ENCODE assay signal across 1 cellular context in the genomic region with DNA sequence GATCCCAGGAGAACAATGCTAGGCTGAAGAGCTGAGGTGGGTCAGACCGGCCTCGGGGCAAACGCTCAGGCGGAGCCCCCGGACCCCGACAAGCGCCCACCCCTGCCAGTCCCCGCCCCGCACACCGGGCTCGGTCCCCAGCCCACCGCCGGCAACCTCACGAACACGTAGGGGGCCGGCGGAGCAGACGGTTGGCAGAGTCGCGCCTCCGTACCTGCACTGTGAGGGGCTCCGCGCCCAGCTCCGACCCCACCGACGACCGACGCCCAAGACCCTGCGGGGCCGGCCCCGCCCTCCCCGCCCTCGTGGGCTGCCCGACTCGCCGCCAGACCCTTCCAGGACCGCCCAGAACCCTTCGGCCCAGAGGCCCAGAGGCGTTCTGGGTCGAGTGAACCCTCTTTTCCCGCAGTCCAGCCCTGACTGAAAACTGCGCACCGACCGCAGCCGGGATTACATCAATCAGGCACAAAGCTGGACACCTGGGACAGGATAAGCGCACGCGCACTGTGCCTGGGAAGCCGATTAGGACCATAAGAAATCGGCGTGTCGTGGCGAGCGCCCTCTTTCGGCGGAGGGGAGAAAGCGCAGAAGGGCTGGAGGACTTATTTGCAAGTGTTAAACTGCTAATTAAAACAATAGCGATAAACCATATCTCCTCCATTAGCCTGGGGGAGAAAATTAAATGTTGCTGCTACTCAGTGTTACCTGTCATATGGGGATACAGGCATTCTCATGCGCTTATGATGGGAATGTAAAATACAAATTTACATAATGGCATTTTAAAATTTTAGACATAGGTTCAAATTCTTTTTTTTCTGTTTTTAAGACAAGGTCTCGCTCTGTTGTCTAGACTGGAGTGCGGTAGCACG.
TF ChIP-seq lines count a peak whose summit lies in the region.

No MANE protein-coding gene starts in this region.

TF ChIP-seq in K562, 482 proteins besides CTCF, POLR2A, EP300 and RAD21 (continued from another document and continues in another):
- TF ChIP-seq, protein P1, sequence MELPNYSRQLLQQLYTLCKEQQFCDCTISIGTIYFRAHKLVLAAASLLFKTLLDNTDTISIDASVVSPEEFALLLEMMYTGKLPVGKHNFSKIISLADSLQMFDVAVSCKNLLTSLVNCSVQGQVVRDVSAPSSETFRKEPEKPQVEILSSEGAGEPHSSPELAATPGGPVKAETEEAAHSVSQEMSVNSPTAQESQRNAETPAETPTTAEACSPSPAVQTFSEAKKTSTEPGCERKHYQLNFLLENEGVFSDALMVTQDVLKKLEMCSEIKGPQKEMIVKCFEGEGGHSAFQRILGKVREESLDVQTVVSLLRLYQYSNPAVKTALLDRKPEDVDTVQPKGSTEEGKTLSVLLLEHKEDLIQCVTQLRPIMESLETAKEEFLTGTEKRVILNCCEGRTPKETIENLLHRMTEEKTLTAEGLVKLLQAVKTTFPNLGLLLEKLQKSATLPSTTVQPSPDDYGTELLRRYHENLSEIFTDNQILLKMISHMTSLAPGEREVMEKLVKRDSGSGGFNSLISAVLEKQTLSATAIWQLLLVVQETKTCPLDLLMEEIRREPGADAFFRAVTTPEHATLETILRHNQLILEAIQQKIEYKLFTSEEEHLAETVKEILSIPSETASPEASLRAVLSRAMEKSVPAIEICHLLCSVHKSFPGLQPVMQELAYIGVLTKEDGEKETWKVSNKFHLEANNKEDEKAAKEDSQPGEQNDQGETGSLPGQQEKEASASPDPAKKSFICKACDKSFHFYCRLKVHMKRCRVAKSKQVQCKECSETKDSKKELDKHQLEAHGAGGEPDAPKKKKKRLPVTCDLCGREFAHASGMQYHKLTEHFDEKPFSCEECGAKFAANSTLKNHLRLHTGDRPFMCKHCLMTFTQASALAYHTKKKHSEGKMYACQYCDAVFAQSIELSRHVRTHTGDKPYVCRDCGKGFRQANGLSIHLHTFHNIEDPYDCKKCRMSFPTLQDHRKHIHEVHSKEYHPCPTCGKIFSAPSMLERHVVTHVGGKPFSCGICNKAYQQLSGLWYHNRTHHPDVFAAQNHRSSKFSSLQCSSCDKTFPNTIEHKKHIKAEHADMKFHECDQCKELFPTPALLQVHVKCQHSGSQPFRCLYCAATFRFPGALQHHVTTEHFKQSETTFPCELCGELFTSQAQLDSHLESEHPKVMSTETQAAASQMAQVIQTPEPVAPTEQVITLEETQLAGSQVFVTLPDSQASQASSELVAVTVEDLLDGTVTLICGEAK (IDR thresholded peaks at IDR 0.05), result peak; percentile 35; the same call in 1 of the 2 replicates
- TF ChIP-seq, protein P1 (CRISPR knock-in tag; IDR thresholded peaks at IDR 0.05), result no peak
- no peak for TF ChIP-seq ZNF699 (CRISPR knock-in tag; IDR thresholded peaks at IDR 0.05; ENCODE audit: insufficient replicate concordance)
- no peak for TF ChIP-seq E2F6 (IDR thresholded peaks at IDR 0.05; ENCODE audit: borderline replicate concordance in 1 of 2, extremely low read depth in 1 of 2, insufficient read depth in 1 of 2, insufficient read length in 1 of 2, low read depth in 1 of 2, low read length in 1 of 2, poor library complexity in 1 of 2, severe bottlenecking in 1 of 2)
- TF ChIP-seq SREBF1 (IDR thresholded peaks at IDR 0.05; ENCODE audit: borderline replicate concordance, low read depth, low read length), result no peak
- TF ChIP-seq, protein P2, sequence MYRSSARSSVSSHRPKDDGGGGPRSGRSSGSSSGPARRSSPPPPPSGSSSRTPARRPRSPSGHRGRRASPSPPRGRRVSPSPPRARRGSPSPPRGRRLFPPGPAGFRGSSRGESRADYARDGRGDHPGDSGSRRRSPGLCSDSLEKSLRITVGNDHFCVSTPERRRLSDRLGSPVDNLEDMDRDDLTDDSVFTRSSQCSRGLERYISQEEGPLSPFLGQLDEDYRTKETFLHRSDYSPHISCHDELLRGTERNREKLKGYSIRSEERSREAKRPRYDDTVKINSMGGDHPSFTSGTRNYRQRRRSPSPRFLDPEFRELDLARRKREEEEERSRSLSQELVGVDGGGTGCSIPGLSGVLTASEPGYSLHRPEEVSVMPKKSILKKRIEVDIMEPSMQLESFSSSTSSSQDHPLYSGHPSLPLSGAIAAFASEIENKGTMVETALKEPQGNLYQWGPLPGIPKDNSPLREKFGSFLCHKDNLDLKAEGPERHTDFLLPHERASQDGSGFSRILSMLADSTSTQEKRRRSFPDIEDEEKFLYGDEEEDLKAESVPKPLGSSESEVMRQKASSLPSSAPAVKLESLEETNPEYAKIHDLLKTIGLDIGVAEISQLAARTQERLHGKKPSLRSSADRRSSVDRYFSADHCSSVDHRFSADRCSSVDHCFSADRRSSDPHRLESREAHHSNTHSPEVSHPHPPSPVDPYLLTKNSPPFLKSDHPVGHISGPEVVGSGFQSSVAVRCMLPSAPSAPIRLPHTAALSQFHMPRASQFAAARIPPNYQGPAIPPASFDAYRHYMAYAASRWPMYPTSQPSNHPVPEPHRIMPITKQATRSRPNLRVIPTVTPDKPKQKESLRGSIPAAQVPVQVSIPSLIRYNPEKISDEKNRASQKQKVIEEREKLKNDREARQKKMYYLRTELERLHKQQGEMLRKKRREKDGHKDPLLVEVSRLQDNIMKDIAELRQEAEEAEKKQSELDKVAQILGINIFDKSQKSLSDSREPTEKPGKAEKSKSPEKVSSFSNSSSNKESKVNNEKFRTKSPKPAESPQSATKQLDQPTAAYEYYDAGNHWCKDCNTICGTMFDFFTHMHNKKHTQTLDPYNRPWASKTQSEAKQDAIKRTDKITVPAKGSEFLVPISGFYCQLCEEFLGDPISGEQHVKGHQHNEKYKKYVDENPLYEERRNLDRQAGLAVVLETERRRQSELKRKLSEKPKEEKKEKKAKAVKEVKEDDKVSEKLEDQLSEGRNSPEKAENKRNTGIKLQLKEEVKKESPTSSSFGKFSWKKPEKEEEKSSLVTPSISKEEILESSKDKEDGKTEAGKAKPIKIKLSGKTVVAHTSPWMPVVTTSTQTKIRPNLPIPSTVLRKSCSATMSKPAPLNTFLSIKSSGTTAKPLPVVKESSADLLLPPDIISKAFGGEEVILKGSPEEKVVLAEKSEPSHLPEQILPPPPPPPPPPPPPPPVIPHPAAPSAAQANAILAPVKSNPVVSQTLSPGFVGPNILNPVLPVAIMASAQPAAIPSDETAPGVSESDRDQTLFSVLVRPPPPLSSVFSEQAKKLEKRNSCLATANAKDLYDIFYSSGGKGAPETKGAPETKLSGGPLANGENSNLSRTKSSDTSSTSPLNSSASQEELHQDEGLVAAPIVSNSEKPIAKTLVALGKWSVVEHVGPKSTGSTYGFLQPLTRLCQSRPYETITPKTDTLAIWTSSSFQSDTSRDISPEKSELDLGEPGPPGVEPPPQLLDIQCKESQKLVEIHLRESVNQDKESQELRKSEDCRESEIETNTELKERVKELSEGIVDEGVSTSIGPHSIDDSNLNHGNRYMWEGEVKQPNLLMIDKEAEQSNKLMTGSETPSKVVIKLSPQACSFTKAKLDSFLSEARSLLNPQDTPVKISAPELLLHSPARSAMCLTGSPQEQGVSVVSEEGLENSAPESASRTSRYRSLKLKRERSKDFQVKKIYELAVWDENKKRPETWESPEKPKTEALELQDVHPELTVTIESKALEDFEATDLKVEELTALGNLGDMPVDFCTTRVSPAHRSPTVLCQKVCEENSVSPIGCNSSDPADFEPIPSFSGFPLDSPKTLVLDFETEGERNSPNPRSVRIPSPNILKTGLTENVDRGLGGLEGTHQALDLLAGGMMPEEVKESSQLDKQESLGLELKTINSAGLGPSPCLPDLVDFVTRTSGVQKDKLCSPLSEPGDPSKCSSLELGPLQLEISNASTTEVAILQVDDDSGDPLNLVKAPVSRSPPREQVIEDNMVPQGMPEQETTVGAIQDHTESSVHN (IDR thresholded peaks at IDR 0.05; ENCODE audit: borderline replicate concordance in 1 of 2, low read depth in 1 of 2), result no peak
- no peak for TF ChIP-seq ZNF146 (CRISPR knock-in tag; IDR thresholded peaks at IDR 0.05; ENCODE audit: unreplicated experiment)
- TF ChIP-seq EZH2 (IDR thresholded peaks at IDR 0.05; ENCODE audit: borderline replicate concordance, low read depth, low read length), result no peak
- TF ChIP-seq ZNF77 (CRISPR knock-in tag; IDR thresholded peaks at IDR 0.05), result no peak
- no peak for TF ChIP-seq ZNF277 (CRISPR knock-in tag; IDR thresholded peaks at IDR 0.05; ENCODE audit: borderline replicate concordance)
- TF ChIP-seq, protein P3, sequence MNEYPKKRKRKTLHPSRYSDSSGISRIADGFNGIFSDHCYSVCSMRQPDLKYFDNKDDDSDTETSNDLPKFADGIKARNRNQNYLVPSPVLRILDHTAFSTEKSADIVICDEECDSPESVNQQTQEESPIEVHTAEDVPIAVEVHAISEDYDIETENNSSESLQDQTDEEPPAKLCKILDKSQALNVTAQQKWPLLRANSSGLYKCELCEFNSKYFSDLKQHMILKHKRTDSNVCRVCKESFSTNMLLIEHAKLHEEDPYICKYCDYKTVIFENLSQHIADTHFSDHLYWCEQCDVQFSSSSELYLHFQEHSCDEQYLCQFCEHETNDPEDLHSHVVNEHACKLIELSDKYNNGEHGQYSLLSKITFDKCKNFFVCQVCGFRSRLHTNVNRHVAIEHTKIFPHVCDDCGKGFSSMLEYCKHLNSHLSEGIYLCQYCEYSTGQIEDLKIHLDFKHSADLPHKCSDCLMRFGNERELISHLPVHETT (CRISPR knock-in tag; conservative IDR thresholded peaks at IDR 0.05 in 1 of 2, IDR thresholded peaks at IDR 0.05 in 1 of 2), result peak in 1 of 2 experiments; percentile 75; a peak in 1 of 4 replicates
- TF ChIP-seq NCOA6 (IDR thresholded peaks at IDR 0.05), result peak; percentile 39
- TF ChIP-seq DMBX1 (CRISPR knock-in tag; IDR thresholded peaks at IDR 0.05; ENCODE audit: borderline replicate concordance), result no peak
- TF ChIP-seq MTA3 (IDR thresholded peaks at IDR 0.05; ENCODE audit: borderline replicate concordance), result peak; percentile 81; the same call in 1 of the 2 replicates
- no peak for TF ChIP-seq ZNF79 (CRISPR knock-in tag; IDR thresholded peaks at IDR 0.05; ENCODE audit: low read depth)
- TF ChIP-seq, protein P4, sequence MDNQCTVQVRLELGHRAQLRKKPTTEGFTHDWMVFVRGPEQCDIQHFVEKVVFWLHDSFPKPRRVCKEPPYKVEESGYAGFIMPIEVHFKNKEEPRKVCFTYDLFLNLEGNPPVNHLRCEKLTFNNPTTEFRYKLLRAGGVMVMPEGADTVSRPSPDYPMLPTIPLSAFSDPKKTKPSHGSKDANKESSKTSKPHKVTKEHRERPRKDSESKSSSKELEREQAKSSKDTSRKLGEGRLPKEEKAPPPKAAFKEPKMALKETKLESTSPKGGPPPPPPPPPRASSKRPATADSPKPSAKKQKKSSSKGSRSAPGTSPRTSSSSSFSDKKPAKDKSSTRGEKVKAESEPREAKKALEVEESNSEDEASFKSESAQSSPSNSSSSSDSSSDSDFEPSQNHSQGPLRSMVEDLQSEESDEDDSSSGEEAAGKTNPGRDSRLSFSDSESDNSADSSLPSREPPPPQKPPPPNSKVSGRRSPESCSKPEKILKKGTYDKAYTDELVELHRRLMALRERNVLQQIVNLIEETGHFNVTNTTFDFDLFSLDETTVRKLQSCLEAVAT (IDR thresholded peaks at IDR 0.05), result peak in 1 of 2 experiments; percentile 14; a peak in 1 of 4 replicates
- TF ChIP-seq ZNF140 (CRISPR knock-in tag; IDR thresholded peaks at IDR 0.05), result no peak
